In genomic region chr3:131454501-131454900, GRCh38 we compare ENCODE assay signal across 18 cellular contexts. TPM values are rescaled to one million over a fixed set of nuclear protein-coding genes. Genes with fewer than 3 reads are reported as not detected.
DNase-seq lines count a peak whose midpoint lies in the region; ATAC-seq and TF ChIP-seq lines count a peak whose summit lies in the region.
"Had no signal": no experiment of that assay in that cellular context is flagged by ENCODE, and none has a peak within 500 bp of the region (broad histone marks: within the 10 kb centered on the region; RNA-seq: fewer than 3 reads in every experiment).

No MANE protein-coding gene starts in this region.

- DNase-seq in EL: peak; percentile 22
- DNase-seq in NCI-H226: peak; percentile 16
- no peak for DNase-seq in omental fat pad (ENCODE audit: low spot score)
- no peak for DNase-seq in endothelial cell (ENCODE audit: low spot score)
- DNase-seq in KG1 (lab: John Stamatoyannopoulos, UW): no peak
- DNase-seq in inferior parietal cortex (ENCODE audit: extremely low spot score): no peak
- no peak for DNase-seq in SK-N-SH
- DNase-seq: amygdala; hypothalamus; NCI-H1105; right lobe of liver; SJCRH30; stimulated activated CD4-positive, alpha-beta T cell treated with anti-CD3 and anti-CD28 coated beads, Interleukin-2, amount 100 ng/mL, for 48 hours had no signal

- no peak overlapping the region for H3K27ac Mint-ChIP-seq in endothelial cell (ENCODE audit: unreplicated experiment)
- H3K27ac Mint-ChIP-seq: B cell; dendritic cell treated with granulocyte-macrophage colony-stimulating factor and Interleukin-4, amounts not matched to agents 40 ng/mL and 50 ng/mL, for 4 days had no signal

- POLR2A ChIA-PET in SK-N-SH (lab: Yijun Ruan, JAX): no interaction called here

- ATAC-seq in esophagus mucosa (peak; percentile 67), omental fat pad (ENCODE audit: low FRiP score) (peak; percentile 76)
- ATAC-seq: activated CD4-positive, CD25-positive, alpha-beta regulatory T cell treated with anti-CD3 and anti-CD28 coated beads, Interleukin-2, amount 50 U/mL, for 24 hours had no signal

- no peak overlapping the region for H3K9ac ChIP-seq in SK-N-SH

- H3K4me3 ChIP-seq in SK-N-SH (ENCODE audit: low read depth in 2 of 2, low read length in 1 of 2): no peak overlapping the region
- H3K4me3 ChIP-seq: right lobe of liver, SJCRH30 had no signal

- no peaks in the 10 kb centered on the region for H3K79me2 ChIP-seq in SK-N-SH (ENCODE audit: insufficient read depth)

- no peak overlapping the region for H3K4me2 ChIP-seq in SK-N-SH

- H3K27me3 Mint-ChIP-seq in endothelial cell (ENCODE audit: unreplicated experiment): no peaks in the 10 kb centered on the region
- H3K27me3 Mint-ChIP-seq: B cell; dendritic cell treated with granulocyte-macrophage colony-stimulating factor and Interleukin-4, amounts not matched to agents 40 ng/mL and 50 ng/mL, for 4 days had no signal

- CTCF ChIA-PET in SK-N-SH (lab: Yijun Ruan, JAX): no interaction called here

- no peaks in the 10 kb centered on the region for H3K4me1 ChIP-seq in SK-N-SH (ENCODE audit: control insufficient read depth in 1 of 2, insufficient read depth in 2 of 2, low read depth in 1 of 2, low read length in 1 of 2)
- H3K4me1 ChIP-seq: right lobe of liver, SJCRH30 had no signal

- no peak for TF ChIP-seq EP300 in SK-N-SH (IDR thresholded peaks at IDR 0.05; ENCODE audit: borderline replicate concordance in 1 of 2, low read depth in 1 of 2, low read length in 1 of 2)

- TF ChIP-seq CTCF in omental fat pad (IDR thresholded peaks at IDR 0.05) (no peak), endothelial cell (IDR thresholded peaks at IDR 0.05; ENCODE audit: unreplicated experiment) (no peak), SK-N-SH (IDR thresholded peaks at IDR 0.05) (no peak)

- no peaks in the 10 kb centered on the region for H3K9me3 Mint-ChIP-seq in endothelial cell (ENCODE audit: unreplicated experiment)
- H3K9me3 Mint-ChIP-seq: dendritic cell treated with granulocyte-macrophage colony-stimulating factor and Interleukin-4, amounts not matched to agents 40 ng/mL and 50 ng/mL, for 4 days had no signal

- TF ChIP-seq RAD21 in SK-N-SH (IDR thresholded peaks at IDR 0.05; ENCODE audit: low read length): no peak

- H3K36me3 ChIP-seq in SK-N-SH (replicated peaks in 1 of 2; ENCODE audit: control insufficient read depth in 1 of 2, insufficient read depth in 2 of 2, low read length in 1 of 2): peaks cover 0 to 4% of the 10 kb centered on the region in 2 experiments
- H3K36me3 ChIP-seq: neutrophil, right lobe of liver, SJCRH30 had no signal

- H3K4me1 Mint-ChIP-seq in endothelial cell (ENCODE audit: unreplicated experiment): no peaks in the 10 kb centered on the region
- H3K4me1 Mint-ChIP-seq: B cell had no signal

- H3K9me2 ChIP-seq in SK-N-SH: no peaks in the 10 kb centered on the region

- H3K4me3 Mint-ChIP-seq in endothelial cell (ENCODE audit: unreplicated experiment): no peak overlapping the region
- H3K4me3 Mint-ChIP-seq: B cell; dendritic cell treated with granulocyte-macrophage colony-stimulating factor and Interleukin-4, amounts not matched to agents 40 ng/mL and 50 ng/mL, for 4 days had no signal

- H3F3A ChIP-seq in SK-N-SH (replicated peaks; ENCODE audit: insufficient read depth): no peaks in the 10 kb centered on the region

- H3K9me3 ChIP-seq in SK-N-SH: no peaks in the 10 kb centered on the region
- H3K9me3 ChIP-seq: neutrophil, right lobe of liver, SJCRH30 had no signal

- no peaks in the 10 kb centered on the region for H3K27me3 ChIP-seq in SK-N-SH (ENCODE audit: insufficient read depth)
- H3K27me3 ChIP-seq: neutrophil, right lobe of liver, SJCRH30 had no signal

- no peak overlapping the region for H2AFZ ChIP-seq in SK-N-SH (ENCODE audit: low read depth)

- no peaks in the 10 kb centered on the region for H4K20me1 ChIP-seq in SK-N-SH (ENCODE audit: insufficient read depth)

- H3K36me3 Mint-ChIP-seq in endothelial cell (ENCODE audit: low read depth, unreplicated experiment): peaks cover under 1% of the 10 kb centered on the region

- no peak overlapping the region for H3K27ac ChIP-seq in SK-N-SH (ENCODE audit: low read depth in 2 of 2, low read length in 1 of 2)
- H3K27ac ChIP-seq: neutrophil, right lobe of liver, SJCRH30 had no signal

TF ChIP-seq in SK-N-SH, 30 proteins besides CTCF, POLR2A, EP300 and RAD21:
- TF ChIP-seq USF2 (IDR thresholded peaks at IDR 0.05; ENCODE audit: borderline replicate concordance, low read depth, low read length) (no peak), FOXJ3 (CRISPR knock-in tag; IDR thresholded peaks at IDR 0.05) (no peak), ZBTB33 (IDR thresholded peaks at IDR 0.05; ENCODE audit: borderline replicate concordance, low read depth) (no peak)

RNA-seq across cellular contexts. Expression of gene MRPL3, which starts 48.3 kb away (rescaled TPM):
- total RNA-seq in esophagus mucosa (65.6 TPM), omental fat pad (10 to 100 TPM; 82.9 to 92.5 (median 88.6) TPM), endothelial cell (ENCODE audit: unreplicated experiment) (37.1 TPM)
- 73.7 and 93.0 TPM in 2 replicates for polyA plus RNA-seq in SK-N-SH (2012; rRNA removed)
- 107 and 140 TPM in 2 replicates for polyA plus RNA-seq in SK-N-SH (2012; cell fraction: cytosol; rRNA removed)
- polyA plus RNA-seq in SK-N-SH (2012; cell fraction: nucleus; rRNA removed): 36.8 and 56.3 TPM in 2 replicates

Comparison
In these comparisons a context has a peak if more than half of its experiments do, and no peak if none do; other contexts are left out.
1. DNase-seq: peak in EL (single experiment) and NCI-H226 (single experiment); none in omental fat pad (single experiment), endothelial cell (single experiment), KG1 (single experiment), inferior parietal cortex (single experiment) and SK-N-SH (single experiment).